In the genomic region with DNA sequence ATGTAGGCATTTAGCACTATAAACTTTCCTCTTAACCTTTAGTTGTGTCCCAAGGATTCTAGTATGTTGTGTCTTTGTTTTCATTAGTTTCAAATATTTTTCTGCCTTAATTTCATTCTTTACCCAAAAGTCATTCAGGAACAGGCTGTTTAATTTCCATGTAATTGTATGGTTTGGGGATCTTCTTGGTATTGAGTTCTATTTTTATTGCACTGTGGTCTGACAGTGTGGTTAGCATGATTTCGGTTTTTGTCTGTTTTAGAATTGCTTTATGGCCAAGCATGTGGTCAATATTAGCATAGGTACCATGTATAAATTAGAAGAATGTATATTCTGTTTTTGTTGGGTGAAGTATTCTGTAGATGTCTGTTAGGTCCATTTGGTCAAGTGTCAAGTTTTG, we compare ENCODE assay signal across 1 cellular context.
TF ChIP-seq lines count a peak whose summit lies in the region.

No MANE protein-coding gene starts in this region.

TF ChIP-seq in GM12878, 131 proteins besides CTCF, POLR2A, EP300 and RAD21:
- TF ChIP-seq, protein P1, sequence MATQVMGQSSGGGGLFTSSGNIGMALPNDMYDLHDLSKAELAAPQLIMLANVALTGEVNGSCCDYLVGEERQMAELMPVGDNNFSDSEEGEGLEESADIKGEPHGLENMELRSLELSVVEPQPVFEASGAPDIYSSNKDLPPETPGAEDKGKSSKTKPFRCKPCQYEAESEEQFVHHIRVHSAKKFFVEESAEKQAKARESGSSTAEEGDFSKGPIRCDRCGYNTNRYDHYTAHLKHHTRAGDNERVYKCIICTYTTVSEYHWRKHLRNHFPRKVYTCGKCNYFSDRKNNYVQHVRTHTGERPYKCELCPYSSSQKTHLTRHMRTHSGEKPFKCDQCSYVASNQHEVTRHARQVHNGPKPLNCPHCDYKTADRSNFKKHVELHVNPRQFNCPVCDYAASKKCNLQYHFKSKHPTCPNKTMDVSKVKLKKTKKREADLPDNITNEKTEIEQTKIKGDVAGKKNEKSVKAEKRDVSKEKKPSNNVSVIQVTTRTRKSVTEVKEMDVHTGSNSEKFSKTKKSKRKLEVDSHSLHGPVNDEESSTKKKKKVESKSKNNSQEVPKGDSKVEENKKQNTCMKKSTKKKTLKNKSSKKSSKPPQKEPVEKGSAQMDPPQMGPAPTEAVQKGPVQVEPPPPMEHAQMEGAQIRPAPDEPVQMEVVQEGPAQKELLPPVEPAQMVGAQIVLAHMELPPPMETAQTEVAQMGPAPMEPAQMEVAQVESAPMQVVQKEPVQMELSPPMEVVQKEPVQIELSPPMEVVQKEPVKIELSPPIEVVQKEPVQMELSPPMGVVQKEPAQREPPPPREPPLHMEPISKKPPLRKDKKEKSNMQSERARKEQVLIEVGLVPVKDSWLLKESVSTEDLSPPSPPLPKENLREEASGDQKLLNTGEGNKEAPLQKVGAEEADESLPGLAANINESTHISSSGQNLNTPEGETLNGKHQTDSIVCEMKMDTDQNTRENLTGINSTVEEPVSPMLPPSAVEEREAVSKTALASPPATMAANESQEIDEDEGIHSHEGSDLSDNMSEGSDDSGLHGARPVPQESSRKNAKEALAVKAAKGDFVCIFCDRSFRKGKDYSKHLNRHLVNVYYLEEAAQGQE (IDR thresholded peaks at IDR 0.05; ENCODE audit: low read depth, low read length): no peak
- TF ChIP-seq, protein P2, sequence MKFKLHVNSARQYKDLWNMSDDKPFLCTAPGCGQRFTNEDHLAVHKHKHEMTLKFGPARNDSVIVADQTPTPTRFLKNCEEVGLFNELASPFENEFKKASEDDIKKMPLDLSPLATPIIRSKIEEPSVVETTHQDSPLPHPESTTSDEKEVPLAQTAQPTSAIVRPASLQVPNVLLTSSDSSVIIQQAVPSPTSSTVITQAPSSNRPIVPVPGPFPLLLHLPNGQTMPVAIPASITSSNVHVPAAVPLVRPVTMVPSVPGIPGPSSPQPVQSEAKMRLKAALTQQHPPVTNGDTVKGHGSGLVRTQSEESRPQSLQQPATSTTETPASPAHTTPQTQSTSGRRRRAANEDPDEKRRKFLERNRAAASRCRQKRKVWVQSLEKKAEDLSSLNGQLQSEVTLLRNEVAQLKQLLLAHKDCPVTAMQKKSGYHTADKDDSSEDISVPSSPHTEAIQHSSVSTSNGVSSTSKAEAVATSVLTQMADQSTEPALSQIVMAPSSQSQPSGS (IDR thresholded peaks at IDR 0.05; ENCODE audit: low read length): no peak
- no peak for TF ChIP-seq POU2F2 (IDR thresholded peaks at IDR 0.05; ENCODE audit: borderline replicate concordance, low read depth, low read length)
- TF ChIP-seq GABPA (IDR thresholded peaks at IDR 0.05; ENCODE audit: low read depth): no peak
- no peak for TF ChIP-seq MTA3 (IDR thresholded peaks at IDR 0.05; ENCODE audit: borderline replicate concordance, low read length)
- TF ChIP-seq PAX5 (IDR thresholded peaks at IDR 0.05; ENCODE audit: borderline replicate concordance, low read depth, low read length): no peak
- no peak for TF ChIP-seq SPI1 (IDR thresholded peaks at IDR 0.05; ENCODE audit: borderline replicate concordance, insufficient read depth, low read depth, low read length)
- TF ChIP-seq ZNF274 (IDR thresholded peaks at IDR 0.05; ENCODE audit: insufficient read depth, insufficient read length): no peak
- TF ChIP-seq MXI1 (IDR thresholded peaks at IDR 0.05; ENCODE audit: low read depth, low read length): no peak
- no peak for TF ChIP-seq PML (IDR thresholded peaks at IDR 0.05; ENCODE audit: low read length)
- no peak for TF ChIP-seq NBN (IDR thresholded peaks at IDR 0.05)
- no peak for TF ChIP-seq MYC (IDR thresholded peaks at IDR 0.05; ENCODE audit: insufficient read depth, insufficient read length, insufficient replicate concordance, low read length, severe bottlenecking)
- TF ChIP-seq MTA2 (IDR thresholded peaks at IDR 0.05; ENCODE audit: low read depth): peak; percentile 52
- TF ChIP-seq, protein P3, sequence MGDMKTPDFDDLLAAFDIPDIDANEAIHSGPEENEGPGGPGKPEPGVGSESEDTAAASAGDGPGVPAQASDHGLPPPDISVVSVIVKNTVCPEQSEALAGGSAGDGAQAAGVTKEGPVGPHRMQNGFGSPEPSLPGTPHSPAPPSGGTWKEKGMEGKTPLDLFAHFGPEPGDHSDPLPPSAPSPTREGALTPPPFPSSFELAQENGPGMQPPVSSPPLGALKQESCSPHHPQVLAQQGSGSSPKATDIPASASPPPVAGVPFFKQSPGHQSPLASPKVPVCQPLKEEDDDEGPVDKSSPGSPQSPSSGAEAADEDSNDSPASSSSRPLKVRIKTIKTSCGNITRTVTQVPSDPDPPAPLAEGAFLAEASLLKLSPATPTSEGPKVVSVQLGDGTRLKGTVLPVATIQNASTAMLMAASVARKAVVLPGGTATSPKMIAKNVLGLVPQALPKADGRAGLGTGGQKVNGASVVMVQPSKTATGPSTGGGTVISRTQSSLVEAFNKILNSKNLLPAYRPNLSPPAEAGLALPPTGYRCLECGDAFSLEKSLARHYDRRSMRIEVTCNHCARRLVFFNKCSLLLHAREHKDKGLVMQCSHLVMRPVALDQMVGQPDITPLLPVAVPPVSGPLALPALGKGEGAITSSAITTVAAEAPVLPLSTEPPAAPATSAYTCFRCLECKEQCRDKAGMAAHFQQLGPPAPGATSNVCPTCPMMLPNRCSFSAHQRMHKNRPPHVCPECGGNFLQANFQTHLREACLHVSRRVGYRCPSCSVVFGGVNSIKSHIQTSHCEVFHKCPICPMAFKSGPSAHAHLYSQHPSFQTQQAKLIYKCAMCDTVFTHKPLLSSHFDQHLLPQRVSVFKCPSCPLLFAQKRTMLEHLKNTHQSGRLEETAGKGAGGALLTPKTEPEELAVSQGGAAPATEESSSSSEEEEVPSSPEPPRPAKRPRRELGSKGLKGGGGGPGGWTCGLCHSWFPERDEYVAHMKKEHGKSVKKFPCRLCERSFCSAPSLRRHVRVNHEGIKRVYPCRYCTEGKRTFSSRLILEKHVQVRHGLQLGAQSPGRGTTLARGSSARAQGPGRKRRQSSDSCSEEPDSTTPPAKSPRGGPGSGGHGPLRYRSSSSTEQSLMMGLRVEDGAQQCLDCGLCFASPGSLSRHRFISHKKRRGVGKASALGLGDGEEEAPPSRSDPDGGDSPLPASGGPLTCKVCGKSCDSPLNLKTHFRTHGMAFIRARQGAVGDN (IDR thresholded peaks at IDR 0.05): no peak
- TF ChIP-seq SMARCA5 (IDR thresholded peaks at IDR 0.05): no peak
- no peak for TF ChIP-seq NR2F1 (conservative IDR thresholded peaks at IDR 0.05)
- TF ChIP-seq CBFB (IDR thresholded peaks at IDR 0.05; ENCODE audit: low read depth): 0 out of 2 replicates have a peak, but pooled peaks have one; percentile 42
- TF ChIP-seq POLR2AphosphoS5 (IDR thresholded peaks at IDR 0.05; ENCODE audit: low read length): no peak
- TF ChIP-seq CBX5 (IDR thresholded peaks at IDR 0.05; ENCODE audit: low read depth): no peak
- no peak for TF ChIP-seq ZZZ3 (IDR thresholded peaks at IDR 0.05; ENCODE audit: control insufficient read depth, insufficient read length, low read depth)
- TF ChIP-seq, protein P4, sequence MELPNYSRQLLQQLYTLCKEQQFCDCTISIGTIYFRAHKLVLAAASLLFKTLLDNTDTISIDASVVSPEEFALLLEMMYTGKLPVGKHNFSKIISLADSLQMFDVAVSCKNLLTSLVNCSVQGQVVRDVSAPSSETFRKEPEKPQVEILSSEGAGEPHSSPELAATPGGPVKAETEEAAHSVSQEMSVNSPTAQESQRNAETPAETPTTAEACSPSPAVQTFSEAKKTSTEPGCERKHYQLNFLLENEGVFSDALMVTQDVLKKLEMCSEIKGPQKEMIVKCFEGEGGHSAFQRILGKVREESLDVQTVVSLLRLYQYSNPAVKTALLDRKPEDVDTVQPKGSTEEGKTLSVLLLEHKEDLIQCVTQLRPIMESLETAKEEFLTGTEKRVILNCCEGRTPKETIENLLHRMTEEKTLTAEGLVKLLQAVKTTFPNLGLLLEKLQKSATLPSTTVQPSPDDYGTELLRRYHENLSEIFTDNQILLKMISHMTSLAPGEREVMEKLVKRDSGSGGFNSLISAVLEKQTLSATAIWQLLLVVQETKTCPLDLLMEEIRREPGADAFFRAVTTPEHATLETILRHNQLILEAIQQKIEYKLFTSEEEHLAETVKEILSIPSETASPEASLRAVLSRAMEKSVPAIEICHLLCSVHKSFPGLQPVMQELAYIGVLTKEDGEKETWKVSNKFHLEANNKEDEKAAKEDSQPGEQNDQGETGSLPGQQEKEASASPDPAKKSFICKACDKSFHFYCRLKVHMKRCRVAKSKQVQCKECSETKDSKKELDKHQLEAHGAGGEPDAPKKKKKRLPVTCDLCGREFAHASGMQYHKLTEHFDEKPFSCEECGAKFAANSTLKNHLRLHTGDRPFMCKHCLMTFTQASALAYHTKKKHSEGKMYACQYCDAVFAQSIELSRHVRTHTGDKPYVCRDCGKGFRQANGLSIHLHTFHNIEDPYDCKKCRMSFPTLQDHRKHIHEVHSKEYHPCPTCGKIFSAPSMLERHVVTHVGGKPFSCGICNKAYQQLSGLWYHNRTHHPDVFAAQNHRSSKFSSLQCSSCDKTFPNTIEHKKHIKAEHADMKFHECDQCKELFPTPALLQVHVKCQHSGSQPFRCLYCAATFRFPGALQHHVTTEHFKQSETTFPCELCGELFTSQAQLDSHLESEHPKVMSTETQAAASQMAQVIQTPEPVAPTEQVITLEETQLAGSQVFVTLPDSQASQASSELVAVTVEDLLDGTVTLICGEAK (IDR thresholded peaks at IDR 0.05; ENCODE audit: borderline replicate concordance): no peak
- peak; percentile 66 for TF ChIP-seq MEF2B (IDR thresholded peaks at IDR 0.05; ENCODE audit: partially characterized antibody, poor library complexity, severe bottlenecking)
- peak; percentile 57 for TF ChIP-seq IKZF1 (conservative IDR thresholded peaks at IDR 0.05)
- peak; percentile 58 for TF ChIP-seq MEF2A (IDR thresholded peaks at IDR 0.05; ENCODE audit: insufficient read depth, low read depth, low read length)
- peak; percentile 52 to 66; a peak in 3 of 4 replicates for TF ChIP-seq IKZF2 (IDR thresholded peaks at IDR 0.05)
- no peak for TF ChIP-seq RBBP5 (conservative IDR thresholded peaks at IDR 0.05)
- TF ChIP-seq TCF3 (IDR thresholded peaks at IDR 0.05; ENCODE audit: borderline replicate concordance, insufficient read depth, low read depth, low read length): no peak
- TF ChIP-seq SRF (IDR thresholded peaks at IDR 0.05; ENCODE audit: low read depth in 2 of 2, low read length in 2 of 2): no peak
- TF ChIP-seq NFIC (IDR thresholded peaks at IDR 0.05; ENCODE audit: low read depth, low read length): 0 out of 2 replicates have a peak, but pooled peaks have one; percentile 30
- no peak for TF ChIP-seq CEBPB (IDR thresholded peaks at IDR 0.05; ENCODE audit: borderline replicate concordance in 1 of 2, low read depth in 2 of 2, low read length in 2 of 2)
- TF ChIP-seq ZNF384 (IDR thresholded peaks at IDR 0.05; ENCODE audit: borderline replicate concordance, low read depth, low read length): no peak
- TF ChIP-seq NFXL1 (IDR thresholded peaks at IDR 0.05; ENCODE audit: borderline replicate concordance): no peak
- no peak for TF ChIP-seq SP1 (IDR thresholded peaks at IDR 0.05; ENCODE audit: low read depth, low read length)
- no peak for TF ChIP-seq SUZ12 (IDR thresholded peaks at IDR 0.05; ENCODE audit: unreplicated experiment)
- TF ChIP-seq BCL3 (IDR thresholded peaks at IDR 0.05; ENCODE audit: borderline replicate concordance, insufficient read depth, low read depth, low read length, poor library complexity, severe bottlenecking): no peak
- TF ChIP-seq BACH1 (IDR thresholded peaks at IDR 0.05; ENCODE audit: borderline replicate concordance): no peak
- no peak for TF ChIP-seq JUND (IDR thresholded peaks at IDR 0.05; ENCODE audit: low read depth, low read length)
- TF ChIP-seq, protein P5, sequence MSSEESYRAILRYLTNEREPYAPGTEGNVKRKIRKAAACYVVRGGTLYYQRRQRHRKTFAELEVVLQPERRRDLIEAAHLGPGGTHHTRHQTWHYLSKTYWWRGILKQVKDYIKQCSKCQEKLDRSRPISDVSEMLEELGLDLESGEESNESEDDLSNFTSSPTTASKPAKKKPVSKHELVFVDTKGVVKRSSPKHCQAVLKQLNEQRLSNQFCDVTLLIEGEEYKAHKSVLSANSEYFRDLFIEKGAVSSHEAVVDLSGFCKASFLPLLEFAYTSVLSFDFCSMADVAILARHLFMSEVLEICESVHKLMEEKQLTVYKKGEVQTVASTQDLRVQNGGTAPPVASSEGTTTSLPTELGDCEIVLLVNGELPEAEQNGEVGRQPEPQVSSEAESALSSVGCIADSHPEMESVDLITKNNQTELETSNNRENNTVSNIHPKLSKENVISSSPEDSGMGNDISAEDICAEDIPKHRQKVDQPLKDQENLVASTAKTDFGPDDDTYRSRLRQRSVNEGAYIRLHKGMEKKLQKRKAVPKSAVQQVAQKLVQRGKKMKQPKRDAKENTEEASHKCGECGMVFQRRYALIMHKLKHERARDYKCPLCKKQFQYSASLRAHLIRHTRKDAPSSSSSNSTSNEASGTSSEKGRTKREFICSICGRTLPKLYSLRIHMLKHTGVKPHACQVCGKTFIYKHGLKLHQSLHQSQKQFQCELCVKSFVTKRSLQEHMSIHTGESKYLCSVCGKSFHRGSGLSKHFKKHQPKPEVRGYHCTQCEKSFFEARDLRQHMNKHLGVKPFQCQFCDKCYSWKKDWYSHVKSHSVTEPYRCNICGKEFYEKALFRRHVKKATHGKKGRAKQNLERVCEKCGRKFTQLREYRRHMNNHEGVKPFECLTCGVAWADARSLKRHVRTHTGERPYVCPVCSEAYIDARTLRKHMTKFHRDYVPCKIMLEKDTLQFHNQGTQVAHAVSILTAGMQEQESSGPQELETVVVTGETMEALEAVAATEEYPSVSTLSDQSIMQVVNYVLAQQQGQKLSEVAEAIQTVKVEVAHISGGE (CRISPR knock-in tag; IDR thresholded peaks at IDR 0.05): no peak
- peak; percentile 93 for TF ChIP-seq RUNX3 (IDR thresholded peaks at IDR 0.05; ENCODE audit: low read length)
- no peak for TF ChIP-seq FOS (IDR thresholded peaks at IDR 0.05; ENCODE audit: borderline replicate concordance, extremely low read depth, insufficient read length)
- TF ChIP-seq NFYA (IDR thresholded peaks at IDR 0.05; ENCODE audit: borderline replicate concordance, low read depth, low read length): no peak
- TF ChIP-seq, protein P6, sequence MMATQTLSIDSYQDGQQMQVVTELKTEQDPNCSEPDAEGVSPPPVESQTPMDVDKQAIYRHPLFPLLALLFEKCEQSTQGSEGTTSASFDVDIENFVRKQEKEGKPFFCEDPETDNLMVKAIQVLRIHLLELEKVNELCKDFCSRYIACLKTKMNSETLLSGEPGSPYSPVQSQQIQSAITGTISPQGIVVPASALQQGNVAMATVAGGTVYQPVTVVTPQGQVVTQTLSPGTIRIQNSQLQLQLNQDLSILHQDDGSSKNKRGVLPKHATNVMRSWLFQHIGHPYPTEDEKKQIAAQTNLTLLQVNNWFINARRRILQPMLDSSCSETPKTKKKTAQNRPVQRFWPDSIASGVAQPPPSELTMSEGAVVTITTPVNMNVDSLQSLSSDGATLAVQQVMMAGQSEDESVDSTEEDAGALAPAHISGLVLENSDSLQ (IDR thresholded peaks at IDR 0.05): no peak
